Comparison of ENCODE assay signal across 8 cellular contexts in genomic region chr11:60912851-60913550, GRCh38. TPM values are rescaled to one million over a fixed set of nuclear protein-coding genes. Genes with fewer than 3 reads are reported as not detected.
A peak's percentile ranks its signal among the peaks of the same experiment; 100 is the strongest.
DNase-seq lines count a peak whose midpoint lies in the region; ATAC-seq and TF ChIP-seq lines count a peak whose summit lies in the region.

No MANE protein-coding gene starts in this region.

- H3K9me3 ChIP-seq in H9 (ENCODE audit: control insufficient read depth, low read depth, low read length) (no peaks in the 10 kb centered on the region), gastrocnemius medialis (no peaks in the 10 kb centered on the region)

- no peak overlapping the region for H2AK5ac ChIP-seq in H9 (ENCODE audit: insufficient read length, low read length)

- H3K56ac ChIP-seq in H9 (ENCODE audit: insufficient read length, low read depth, low read length), result no peak overlapping the region

- H3K23me2 ChIP-seq in H9 (ENCODE audit: insufficient read length, low read depth, low read length, poor library complexity, severe bottlenecking), result peaks cover 22% of the 10 kb centered on the region

- H3K27me3 ChIP-seq in H9 (ENCODE audit: insufficient read depth, low read length) (no peaks in the 10 kb centered on the region; the same call in 1 of the 2 replicates), gastrocnemius medialis (no peaks in the 10 kb centered on the region)

- H2BK12ac ChIP-seq in H9 (ENCODE audit: insufficient read length, low read depth, low read length), result no peak overlapping the region

- peak overlapping the region in 2 of 3 experiments; percentile 14 to 96; a peak in 1 of 7 replicates for H3K27ac Mint-ChIP-seq in H9
- peak overlapping the region; percentile 99; the same call in 1 of the 2 replicates for H3K27ac Mint-ChIP-seq in WTC11
- no peak overlapping the region for H3K27ac Mint-ChIP-seq in glutamatergic neuron (ENCODE audit: unreplicated experiment)

- H4K20me1 ChIP-seq in H9 (ENCODE audit: control insufficient read depth, insufficient read depth, insufficient read length), result no peaks in the 10 kb centered on the region

- H3K79me2 ChIP-seq in H9 (ENCODE audit: insufficient read depth, low read length), result no peaks in the 10 kb centered on the region; the same call in 1 of the 2 replicates

- H3T11ph ChIP-seq in H9 (ENCODE audit: low read length), result no peak overlapping the region

- CTCF ChIA-PET in WTC11 (lab: Charles Lee), result interaction anchor here (0.7 to 5.6 kb wide), 7 partner anchors 8 to 70 kb away, joined by 3 to 51 read pairs (median 4); partner anchors contain the start of genes CCDC86, PRPF19 and TMEM132A

- no CpG with 5 or more reads among the region's 22 CpGs for WGBS in H9 (ENCODE audit: extremely low coverage, insufficient read length, low lambda C conversion rate)

- no peak overlapping the region for H2BK120ac ChIP-seq in H9 (ENCODE audit: low read depth, low read length, poor library complexity, severe bottlenecking)

- no peak overlapping the region for H4K91ac ChIP-seq in H9 (ENCODE audit: insufficient read length, low read depth, low read length)

- no peak overlapping the region for H2BK15ac ChIP-seq in H9 (ENCODE audit: low read depth, low read length)

- ATAC-seq in WTC11 (no peak), gastrocnemius medialis (no peak), GM18868 (IDR thresholded peaks at IDR 0.05; ENCODE audit: unreplicated experiment) (no peak)

- peak overlapping the region; percentile 76 for H3K4me2 ChIP-seq in H9 (ENCODE audit: insufficient read depth, insufficient read length, low read length)

- peaks cover 3 to 5% of the 10 kb centered on the region in 2 experiments; a peak in 4 of 5 replicates for H3K9me3 Mint-ChIP-seq in H9
- H3K9me3 Mint-ChIP-seq in WTC11, result peaks cover 6% of the 10 kb centered on the region; the same call in 1 of the 2 replicates
- H3K9me3 Mint-ChIP-seq in glutamatergic neuron (ENCODE audit: unreplicated experiment), result peaks cover 14% of the 10 kb centered on the region

- POLR2A ChIA-PET in WTC11 (lab: Charles Lee), result interaction anchor here (0.7 to 1.4 kb wide), 3 partner anchors 11 to 40 kb away, joined by 3 to 8 read pairs (median 5); partner anchors contain the start of gene TMEM132A

- no peak overlapping the region for H2BK20ac ChIP-seq in H9 (ENCODE audit: low read depth, low read length, poor library complexity, severe bottlenecking)

- H3K18ac ChIP-seq in H9 (ENCODE audit: insufficient read length, low read depth, low read length), result no peak overlapping the region

- H2BK5ac ChIP-seq in H9 (ENCODE audit: insufficient read length, low read length), result no peak overlapping the region

- DNase-seq in H9, result no peak
- no peak for DNase-seq in WTC11 (ENCODE audit: low spot score)
- no peak for DNase-seq in glutamatergic neuron
- DNase-seq in gastrocnemius medialis, result no peak
- no peak for DNase-seq in GM13976 (ENCODE audit: low spot score)
- DNase-seq in NCI-H1105 (lab: John Stamatoyannopoulos, UW), result no peak
- no peak for DNase-seq in epidermal melanocyte (ENCODE audit: insufficient read length, low spot score)

- H3K9ac ChIP-seq in H9 (ENCODE audit: extremely low read depth, insufficient read length, low read length), result no peak overlapping the region

- H3K79me1 ChIP-seq in H9 (ENCODE audit: insufficient read depth, low read depth, low read length, poor library complexity, severe bottlenecking), result no peaks in the 10 kb centered on the region

- no peak overlapping the region for H3K4ac ChIP-seq in H9 (ENCODE audit: low read depth, low read length)

- in situ Hi-C loops in gastrocnemius medialis (cut with MboI; ENCODE audit: low sequenced_read_pairs in 4 of 4) (loop anchor here in 1 of 4 donors (25.0 kb wide), 1 partner anchor 249 kb away; the partner anchor contains the start of gene VPS37C), GM13976 (cut with MboI; ENCODE audit: low sequenced_read_pairs, unreplicated experiment) (no loop called here)

- no peak overlapping the region for H3K14ac ChIP-seq in H9 (ENCODE audit: insufficient read depth, low read length)

- TF ChIP-seq CTCF in H9 (conservative IDR thresholded peaks at IDR 0.05), result no peak
- no peak for TF ChIP-seq CTCF in WTC11 (IDR thresholded peaks at IDR 0.05)
- no peak for TF ChIP-seq CTCF in glutamatergic neuron (IDR thresholded peaks at IDR 0.05; ENCODE audit: partially characterized antibody, unreplicated experiment)
- no peak for TF ChIP-seq CTCF in gastrocnemius medialis (IDR thresholded peaks at IDR 0.05 in 4 of 5, conservative IDR thresholded peaks at IDR 0.05 in 1 of 5)
- TF ChIP-seq CTCF in GM13976 (IDR thresholded peaks at IDR 0.05; ENCODE audit: borderline replicate concordance, control extremely low read depth, extremely low read depth, insufficient read depth, missing control alignments), result no peak

- H4K8ac ChIP-seq in H9 (replicated peaks; ENCODE audit: insufficient read length, low read depth, low read length), result no peak overlapping the region

- peaks cover 45% of the 10 kb centered on the region for H3K27me3 Mint-ChIP-seq in H9 (ENCODE audit: low read depth)
- H3K27me3 Mint-ChIP-seq in WTC11 (ENCODE audit: low read depth), result peaks cover 42% of the 10 kb centered on the region
- peaks cover 14% of the 10 kb centered on the region for H3K27me3 Mint-ChIP-seq in glutamatergic neuron (ENCODE audit: unreplicated experiment)

- H2AFZ ChIP-seq in H9 (ENCODE audit: low read length), result no peak overlapping the region

- H3K4me3 ChIP-seq in gastrocnemius medialis, result peak overlapping the region; percentile 82 to 88 (median 84)

- H3K23ac ChIP-seq in H9 (ENCODE audit: insufficient read length, low read depth, low read length), result no peak overlapping the region

- no peaks in the 10 kb centered on the region for H3K36me3 ChIP-seq in gastrocnemius medialis

- H3K27ac ChIP-seq in H9 (ENCODE audit: insufficient read length, low read depth, low read length) (no peak overlapping the region), gastrocnemius medialis (peak overlapping the region; percentile 93 to 98 (median 94))

- no peak for TF ChIP-seq POLR2A in gastrocnemius medialis (IDR thresholded peaks at IDR 0.05)

- intact Hi-C loops in gastrocnemius medialis (cut with DNase I; ENCODE audit: low total_unique reads), result no loop called here

- no peak overlapping the region for H4K5ac ChIP-seq in H9 (ENCODE audit: insufficient read length, low read depth, low read length)

- peaks cover 0 to 5% (median 4%) of the 10 kb centered on the region in 3 experiments; a peak in 5 of 7 replicates for H3K36me3 Mint-ChIP-seq in H9 (ENCODE audit: insufficient read depth in 1 of 3, low read depth in 3 of 3)
- H3K36me3 Mint-ChIP-seq in WTC11, result no peaks in the 10 kb centered on the region; the same call in 1 of the 2 replicates
- peaks cover 13% of the 10 kb centered on the region for H3K36me3 Mint-ChIP-seq in glutamatergic neuron (ENCODE audit: unreplicated experiment)

- H3K4me1 ChIP-seq in H9 (ENCODE audit: insufficient read depth, low read length) (peaks cover 2% of the 10 kb centered on the region; the same call in 1 of the 2 replicates), gastrocnemius medialis (peaks cover 42 to 43% of the 10 kb centered on the region in 2 donors)

- peak overlapping the region; percentile 94 to 97; a peak in 3 of 5 replicates for H3K4me3 Mint-ChIP-seq in H9
- H3K4me3 Mint-ChIP-seq in WTC11, result peak overlapping the region; percentile 94
- H3K4me3 Mint-ChIP-seq in glutamatergic neuron (ENCODE audit: unreplicated experiment), result peak overlapping the region; percentile 100

- H3K4me1 Mint-ChIP-seq in H9, result peaks cover 41 to 42% of the 10 kb centered on the region in 2 experiments
- H3K4me1 Mint-ChIP-seq in WTC11, result peaks cover 47% of the 10 kb centered on the region
- H3K4me1 Mint-ChIP-seq in glutamatergic neuron (ENCODE audit: low read depth, unreplicated experiment), result peaks cover 8% of the 10 kb centered on the region

TF ChIP-seq in WTC11, 78 proteins besides CTCF, POLR2A, EP300 and RAD21:
- TF ChIP-seq ERG (CRISPR knock-in tag; IDR thresholded peaks at IDR 0.05) (no peak), FOXJ3 (CRISPR knock-in tag; IDR thresholded peaks at IDR 0.05; ENCODE audit: borderline replicate concordance) (no peak)

RNA-seq across cellular contexts. Expression of gene TMEM109, which starts 1.0 kb away (rescaled TPM):
- 36.4 and 38.0 TPM in 2 replicates for total RNA-seq in H9 (2021)
- total RNA-seq in WTC11 (2021), result 24.1 to 26.8 TPM (median 25.1 TPM) in 3 replicates
- 4.0 TPM for total RNA-seq in glutamatergic neuron (ENCODE audit: unreplicated experiment)
- 100 to 1,000 TPM in 2 of 4 donors, 10 to 100 TPM in 2; 56.5 to 105 (median 82.6) TPM for total RNA-seq in gastrocnemius medialis

RNA-seq across cellular contexts. Expression of gene PRPF19, which starts 6.6 kb away (rescaled TPM):
- total RNA-seq in H9 (2021) (130 and 132 TPM in 2 replicates), WTC11 (2021) (103 to 116 TPM (median 105 TPM) in 3 replicates), glutamatergic neuron (ENCODE audit: unreplicated experiment) (74.4 TPM), gastrocnemius medialis (10 to 100 TPM; 55.5 to 75.6 (median 71.9) TPM)

RNA-seq across cellular contexts. Expression of gene TMEM132A, which starts 11.3 kb away (rescaled TPM):
- total RNA-seq in H9 (2021) (84.5 and 95.5 TPM in 2 replicates), WTC11 (2021) (110 to 114 TPM (median 114 TPM) in 3 replicates), glutamatergic neuron (ENCODE audit: unreplicated experiment) (664 TPM), gastrocnemius medialis (1 to 10 TPM; 2.5 to 3.7 (median 3.1) TPM)

RNA-seq across cellular contexts. Expression of gene SLC15A3, which starts 39.0 kb away (rescaled TPM):
- total RNA-seq in H9 (2021) (7.0 and 8.1 TPM in 2 replicates), WTC11 (2021) (10.2 to 12.1 TPM (median 11.5 TPM) in 3 replicates), glutamatergic neuron (ENCODE audit: unreplicated experiment) (4.4 TPM), gastrocnemius medialis (1 to 10 TPM; 2.8 to 6.9 (median 6.0) TPM)

RNA-seq across cellular contexts. Expression of gene ZP1, which starts 45.7 kb away (rescaled TPM):
- total RNA-seq in H9 (2021) (not detected in 2 replicates), WTC11 (2021) (not detected in 3 replicates), glutamatergic neuron (ENCODE audit: unreplicated experiment) (not detected), gastrocnemius medialis (not detected)

Comparison
In these comparisons a context has a peak if more than half of its experiments do, and no peak if none do; other contexts are left out.
1. RNA of gene TMEM132A, which starts 11.3 kb away (total RNA-seq): 664 TPM in glutamatergic neuron (single experiment), 110 to 114 TPM in WTC11 and 84.5 to 95.5 TPM in H9; 2.5 to 3.7 TPM in gastrocnemius medialis; every median in the first group is over 10 times any median in the second.
2. Peak in every context shown above with its lines, with median percentiles within 50 percentile points of each other: H3K4me3 Mint-ChIP-seq.